ENCODE assay signal across 19 cellular contexts in genomic region chr7:140526214-140526613, GRCh38. TPM values are rescaled to one million over a fixed set of nuclear protein-coding genes. Genes with fewer than 3 reads are reported as not detected.
DNase-seq lines count a peak whose midpoint lies in the region; ATAC-seq, FAIRE-seq and TF ChIP-seq lines count a peak whose summit lies in the region.
"Had no signal": no experiment of that assay in that cellular context is flagged by ENCODE, and none has a peak within 500 bp of the region (broad histone marks: within the 10 kb centered on the region; RNA-seq: fewer than 3 reads in every experiment).

No MANE protein-coding gene starts in this region.

- peak overlapping the region; percentile 72 for H3K27ac Mint-ChIP-seq in CD4-positive, alpha-beta T cell
- peak overlapping the region; percentile 18 for H3K27ac Mint-ChIP-seq in astrocyte (ENCODE audit: unreplicated experiment)
- H3K27ac Mint-ChIP-seq: CD8-positive, alpha-beta T cell; IgD-negative memory B cell had no signal

- TF ChIP-seq CTCF in CD4-positive, alpha-beta T cell (IDR thresholded peaks at IDR 0.05) = no peak
- TF ChIP-seq CTCF in astrocyte (IDR thresholded peaks at IDR 0.05; ENCODE audit: insufficient read depth, low read depth, low read length) (no peak), mucosa of descending colon (IDR thresholded peaks at IDR 0.05) (no peak), dorsolateral prefrontal cortex (IDR thresholded peaks at IDR 0.05 in 54 of 56, conservative IDR thresholded peaks at IDR 0.05 in 2 of 56; ENCODE audit: low read depth in 1 of 56, partially characterized antibody in 56 of 56) (no peak)

- H3K9me3 ChIP-seq in CD4-positive, alpha-beta T cell (ENCODE audit: control insufficient read depth, low read length) = no peaks in the 10 kb centered on the region
- no peaks in the 10 kb centered on the region for H3K9me3 ChIP-seq in astrocyte (ENCODE audit: insufficient read depth, low read depth, low read length)
- H3K9me3 ChIP-seq in mucosa of descending colon = no peaks in the 10 kb centered on the region
- H3K9me3 ChIP-seq: left ventricle myocardium inferior, suprapubic skin had no signal

- no peak for ATAC-seq in CD4-positive, alpha-beta T cell (ENCODE audit: poor library complexity)
- ATAC-seq in mucosa of descending colon = peak; percentile 27
- ATAC-seq in HG03442 (IDR thresholded peaks at IDR 0.05; ENCODE audit: unreplicated experiment) = no peak
- no peak for ATAC-seq in HG02763 (IDR thresholded peaks at IDR 0.05; ENCODE audit: unreplicated experiment)
- ATAC-seq: CD8-positive, alpha-beta T cell had no signal

- H3K4me2 ChIP-seq in astrocyte (ENCODE audit: low read length) = no peak overlapping the region

- H3K36me3 Mint-ChIP-seq in CD4-positive, alpha-beta T cell (ENCODE audit: low read depth) = no peaks in the 10 kb centered on the region
- H3K36me3 Mint-ChIP-seq in astrocyte (ENCODE audit: low read depth, unreplicated experiment) = peaks cover 21% of the 10 kb centered on the region
- H3K36me3 Mint-ChIP-seq: CD8-positive, alpha-beta T cell; IgD-negative memory B cell had no signal

- no peaks in the 10 kb centered on the region for H4K20me1 ChIP-seq in astrocyte (ENCODE audit: insufficient read depth, low read length)

- no peaks in the 10 kb centered on the region for H3K9me3 Mint-ChIP-seq in CD4-positive, alpha-beta T cell
- peaks cover 1% of the 10 kb centered on the region for H3K9me3 Mint-ChIP-seq in astrocyte (ENCODE audit: unreplicated experiment)
- H3K9me3 Mint-ChIP-seq: CD8-positive, alpha-beta T cell; IgD-negative memory B cell had no signal

- H3K4me1 Mint-ChIP-seq in CD4-positive, alpha-beta T cell (ENCODE audit: low read depth) = peaks cover 30% of the 10 kb centered on the region
- peaks cover 15% of the 10 kb centered on the region for H3K4me1 Mint-ChIP-seq in astrocyte (ENCODE audit: low read depth, unreplicated experiment)

- CTCF ChIA-PET in CD4-positive, alpha-beta T cell (lab: Charles Lee) = interaction anchor here (1.3 kb wide), 1 partner anchor 8 kb away, joined by 3 read pairs; no protein-coding TSS in a partner anchor

- H3K79me2 ChIP-seq in astrocyte (ENCODE audit: insufficient read depth, low read length) = no peaks in the 10 kb centered on the region

- H3K27ac ChIP-seq in CD4-positive, alpha-beta T cell (ENCODE audit: low read depth, low read length) = no peak overlapping the region
- H3K27ac ChIP-seq in astrocyte (ENCODE audit: low read depth, low read length) (no peak overlapping the region), dorsolateral prefrontal cortex (no peak overlapping the region)
- H3K27ac ChIP-seq: cardiac muscle cell, HL-60, left ventricle myocardium inferior, suprapubic skin had no signal

- H3K27me3 Mint-ChIP-seq in CD4-positive, alpha-beta T cell = no peaks in the 10 kb centered on the region
- H3K27me3 Mint-ChIP-seq in astrocyte (ENCODE audit: low read depth, unreplicated experiment) = no peaks in the 10 kb centered on the region

- no peak overlapping the region for H3K9ac ChIP-seq in astrocyte (ENCODE audit: low read length)

- POLR2A ChIA-PET in CD4-positive, alpha-beta T cell (lab: Charles Lee) = interaction anchor here (1.1 to 1.2 kb wide), 3 partner anchors 21 to 488 kb away, joined by 3 to 6 read pairs (median 3); partner anchors contain the start of gene MRPS33

- H3K4me3 ChIP-seq in H7 (ENCODE audit: insufficient read depth, low read depth, low read length) = no peak overlapping the region
- no peak overlapping the region for H3K4me3 ChIP-seq in astrocyte (ENCODE audit: insufficient read depth, low read depth, low read length)
- no peak overlapping the region for H3K4me3 ChIP-seq in mucosa of descending colon
- H3K4me3 ChIP-seq in dorsolateral prefrontal cortex = no peak overlapping the region
- H3K4me3 ChIP-seq: cardiac muscle cell, left ventricle myocardium inferior, suprapubic skin had no signal

- no peaks in the 10 kb centered on the region for H3K27me3 ChIP-seq in CD4-positive, alpha-beta T cell (ENCODE audit: control insufficient read depth, insufficient read depth, low read length)
- H3K27me3 ChIP-seq in H7 (ENCODE audit: control insufficient read depth, insufficient read depth, low read length) (no peaks in the 10 kb centered on the region), astrocyte (ENCODE audit: insufficient read depth, low read length) (no peaks in the 10 kb centered on the region), dorsolateral prefrontal cortex (no peaks in the 10 kb centered on the region)
- H3K27me3 ChIP-seq: cardiac muscle cell, suprapubic skin had no signal

- no peak for FAIRE-seq in astrocyte (lab: Jason Lieb, UNC)

- intact Hi-C loops in CD4-positive, alpha-beta T cell (cut with DNase I, micrococcal nuclease) = no loop called here
- intact Hi-C loops in mucosa of descending colon (cut with DNase I, micrococcal nuclease) = no loop called here
- intact Hi-C loops in dorsolateral prefrontal cortex (cut with DNase I) = no loop called here

- H3K4me3 Mint-ChIP-seq in CD4-positive, alpha-beta T cell = peak overlapping the region; percentile 4
- H3K4me3 Mint-ChIP-seq in astrocyte (ENCODE audit: unreplicated experiment) = no peak overlapping the region
- H3K4me3 Mint-ChIP-seq: CD8-positive, alpha-beta T cell had no signal

- no peak for DNase-seq in CD4-positive, alpha-beta T cell
- peak; percentile 66 for DNase-seq in H7
- no peak for DNase-seq in astrocyte (ENCODE audit: low read depth)
- DNase-seq in mucosa of descending colon = peak in 1 of 3 donors; percentile 51
- no peak for DNase-seq in dorsolateral prefrontal cortex
- no peak for DNase-seq in activated CD4-positive, alpha-beta T cell treated with anti-CD3 and anti-CD28 coated beads for 48 hours
- DNase-seq: dermis blood vessel endothelial cell, DMS79, erythroblast, GOT3, left ventricle myocardium inferior, NCI-H345 had no signal

- H3K4me1 ChIP-seq in astrocyte (ENCODE audit: insufficient read depth, low read length) = peaks cover 10% of the 10 kb centered on the region
- no peaks in the 10 kb centered on the region for H3K4me1 ChIP-seq in mucosa of descending colon (ENCODE audit: low read depth)

- H2AFZ ChIP-seq in astrocyte (ENCODE audit: low read depth, low read length) = no peak overlapping the region

- no peaks in the 10 kb centered on the region for H3K36me3 ChIP-seq in H7 (replicated peaks; ENCODE audit: control insufficient read depth, insufficient read depth, low read length)
- no peaks in the 10 kb centered on the region for H3K36me3 ChIP-seq in astrocyte (ENCODE audit: insufficient read depth, low read length)
- H3K36me3 ChIP-seq in mucosa of descending colon (ENCODE audit: low read depth) = no peaks in the 10 kb centered on the region
- H3K36me3 ChIP-seq: cardiac muscle cell had no signal

RNA-seq across cellular contexts. Expression of gene MKRN1, which starts 46.9 kb away (rescaled TPM):
- 100 to 1,000 TPM; 115 to 129 TPM for total RNA-seq in CD4-positive, alpha-beta T cell
- 80.5 and 108 TPM in 2 replicates for total RNA-seq in H7 (2014; rRNA removed; shearing (Covaris generic))
- total RNA-seq in astrocyte = 91.7 and 95.7 TPM in 2 replicates
- total RNA-seq in mucosa of descending colon = 100 to 1,000 TPM; 169 to 263 (median 188) TPM
- total RNA-seq in dorsolateral prefrontal cortex = 100 to 1,000 TPM in 31 of 120 experiments, 10 to 100 TPM in 89; 64.7 to 117 (median 91.9) TPM
